In the genomic region with DNA sequence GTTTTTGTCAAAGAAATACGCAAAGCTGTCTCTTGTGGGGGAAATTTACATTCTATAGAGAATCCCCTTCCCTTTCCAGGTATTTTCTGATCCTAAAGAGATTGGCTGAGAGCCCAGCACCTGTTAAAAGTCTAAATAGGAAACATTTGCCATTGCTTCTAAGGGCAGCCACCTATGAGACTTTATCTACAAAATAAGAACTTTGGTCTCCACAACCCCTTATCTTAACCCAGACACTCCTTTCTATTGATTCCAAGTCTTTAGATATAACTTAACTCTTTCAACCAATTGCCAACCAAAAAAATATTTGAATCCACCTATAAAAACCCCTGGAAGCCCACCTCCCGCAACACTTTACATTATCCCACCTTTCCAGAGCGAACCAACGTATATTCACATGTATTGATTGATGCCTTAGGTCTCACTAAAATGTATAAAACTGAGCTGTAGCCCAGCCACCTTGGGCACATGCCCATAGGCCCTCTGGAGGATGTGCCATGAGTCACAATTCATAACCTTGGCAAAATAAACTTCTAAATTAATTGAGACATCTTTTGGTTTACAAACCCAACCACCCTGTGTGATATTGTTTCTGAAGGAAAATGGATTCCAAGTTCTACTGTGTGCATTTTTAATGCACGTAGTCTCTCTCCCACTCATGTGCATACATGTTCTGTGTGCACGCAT, we compare ENCODE assay signal across 23 cellular contexts.
A peak's percentile ranks its signal among the peaks of the same experiment; 100 is the strongest.
DNase-seq lines count a peak whose midpoint lies in the region; ATAC-seq, FAIRE-seq and TF ChIP-seq lines count a peak whose summit lies in the region.
"Had no signal": no experiment of that assay in that cellular context is flagged by ENCODE, and none has a peak within 500 bp of the region (broad histone marks: within the 10 kb centered on the region; RNA-seq: fewer than 3 reads in every experiment).

No MANE protein-coding gene starts in this region.

- ATAC-seq in GM21526 (IDR thresholded peaks at IDR 0.05; ENCODE audit: low FRiP score, unreplicated experiment) (no peak), HG03520 (IDR thresholded peaks at IDR 0.05; ENCODE audit: unreplicated experiment) (no peak), GM23338 (no peak)
- ATAC-seq: HCT116 had no signal

- H3K9ac ChIP-seq in GM23248, result no peak overlapping the region
- H3K9ac ChIP-seq: BLaER1, KMS-11 had no signal

- WGBS in GM23248 (ENCODE audit: low coverage in 1 of 2, low lambda C conversion rate in 2 of 2, missing lambda C conversion rate in 2 of 2), 2 experiments, result 74 to 76% methylated on average over 6 of the region's 6 CpGs
- WGBS in sigmoid colon, 2 donors, result 78 to 86% methylated on average over 6 of the region's 6 CpGs

- TF ChIP-seq POLR2A in sigmoid colon (IDR thresholded peaks at IDR 0.05), result no peak

- H3K4me2 ChIP-seq in GM23248 (ENCODE audit: unreplicated experiment) (no peak overlapping the region), GM23338 (no peak overlapping the region)
- H3K4me2 ChIP-seq: BLaER1, KMS-11 had no signal

- H3K36me3 ChIP-seq in GM23248 (ENCODE audit: low read depth) (no peaks in the 10 kb centered on the region), bronchial epithelial cell (ENCODE audit: control insufficient read depth, insufficient read depth, low read length) (no peaks in the 10 kb centered on the region), sigmoid colon (no peaks in the 10 kb centered on the region), GM23338 (ENCODE audit: insufficient read depth) (no peaks in the 10 kb centered on the region)
- H3K36me3 ChIP-seq: BLaER1 had no signal

- no peaks in the 10 kb centered on the region for H3K27me3 Mint-ChIP-seq in mesothelial cell of epicardium (ENCODE audit: low read depth)
- peaks cover 7% of the 10 kb centered on the region for H3K27me3 Mint-ChIP-seq in GM23338 (ENCODE audit: insufficient read depth, low read depth, poor library complexity)
- H3K27me3 Mint-ChIP-seq: CD4-positive, alpha-beta T cell had no signal

- peaks cover 46% of the 10 kb centered on the region for H3K4me1 ChIP-seq in GM23248 (ENCODE audit: insufficient read depth)
- peaks cover 0 to 53% (median 36%) of the 10 kb centered on the region in 4 donors for H3K4me1 ChIP-seq in sigmoid colon
- no peaks in the 10 kb centered on the region for H3K4me1 ChIP-seq in GM23338 (ENCODE audit: insufficient read depth)
- H3K4me1 ChIP-seq: BLaER1 had no signal

- in situ Hi-C loops in GM23248 (cut with MboI), result no loop called here

- H3K36me3 Mint-ChIP-seq in mesothelial cell of epicardium, result no peaks in the 10 kb centered on the region
- H3K36me3 Mint-ChIP-seq in GM23338 (ENCODE audit: low read depth), result no peaks in the 10 kb centered on the region

- no peak overlapping the region for H2AFZ ChIP-seq in GM23248
- H2AFZ ChIP-seq in GM23338, result no peak overlapping the region

- H3K27me3 ChIP-seq in GM23248 (replicated peaks; ENCODE audit: insufficient read depth) (no peaks in the 10 kb centered on the region), bronchial epithelial cell (ENCODE audit: control insufficient read depth, insufficient read depth, low read length) (no peaks in the 10 kb centered on the region), sigmoid colon (no peaks in the 10 kb centered on the region), GM23338 (ENCODE audit: insufficient read depth) (no peaks in the 10 kb centered on the region)

- H3K4me1 Mint-ChIP-seq in mesothelial cell of epicardium, result peaks cover 62% of the 10 kb centered on the region
- H3K4me1 Mint-ChIP-seq in GM23338, result peaks cover 6% of the 10 kb centered on the region

- H4K20me1 ChIP-seq in GM23248 (ENCODE audit: insufficient read depth), result no peaks in the 10 kb centered on the region
- no peaks in the 10 kb centered on the region; the same call in 1 of the 2 replicates for H4K20me1 ChIP-seq in GM23338 (replicated peaks; ENCODE audit: insufficient read depth)
- H4K20me1 ChIP-seq: BLaER1 had no signal

- intact Hi-C loops in sigmoid colon (cut with DNase I), result loop anchor here (10.0 kb wide), 2 partner anchors 209 to 231 kb away; a partner anchor contains a TSS

- peak; percentile 43 for DNase-seq in GM23248
- DNase-seq in bronchial epithelial cell (ENCODE audit: low read depth), result peak; percentile 22
- DNase-seq in mesothelial cell of epicardium (ENCODE audit: low spot score in 2 of 2, unreplicated experiment in 2 of 2), result no peak
- no peak for DNase-seq in sigmoid colon
- no peak for DNase-seq in NCI-H69 (lab: John Stamatoyannopoulos, UW)
- DNase-seq in GM23338 (ENCODE audit: low spot score), result no peak
- DNase-seq: ACHN; CD4-positive, alpha-beta T cell; COR-L47; DMS79 treated with DMSO at 0.1 percent for 48 hours; IMR-90; NCI-H1417; NCI-H187; NCI-H446; NCI-H526; Right ventricle myocardium superior had no signal

- H3K4me3 Mint-ChIP-seq in mesothelial cell of epicardium (no peak overlapping the region), GM23338 (no peak overlapping the region)
- H3K4me3 Mint-ChIP-seq: CD4-positive, alpha-beta T cell had no signal

- no peak for TF ChIP-seq EP300 in sigmoid colon (IDR thresholded peaks at IDR 0.05)

- H3K4me3 ChIP-seq in GM23248 (no peak overlapping the region), bronchial epithelial cell (ENCODE audit: low read depth, low read length) (no peak overlapping the region), sigmoid colon (no peak overlapping the region), GM23338 (no peak overlapping the region)
- H3K4me3 ChIP-seq: BLaER1 had no signal

- H3K27ac ChIP-seq in GM23248 (no peak overlapping the region), sigmoid colon (peak overlapping the region in 3 of 4 donors; percentile 48 to 65 (median 54)), GM23338 (ENCODE audit: low read depth) (no peak overlapping the region)
- H3K27ac ChIP-seq: BLaER1, KMS-11 had no signal

- peaks cover 34% of the 10 kb centered on the region for H3F3A ChIP-seq in GM23248 (ENCODE audit: insufficient read depth)
- no peaks in the 10 kb centered on the region for H3F3A ChIP-seq in GM23338 (replicated peaks; ENCODE audit: low read depth)

- FAIRE-seq in bronchial epithelial cell (lab: Jason Lieb, UNC), result no peak
- FAIRE-seq: GM12891, H1 had no signal

- no peaks in the 10 kb centered on the region for H3K9me2 ChIP-seq in GM23248 (ENCODE audit: insufficient read depth)
- 0 out of 2 replicates have a peak, but pooled peaks cover 7% of the 10 kb centered on the region for H3K9me2 ChIP-seq in GM23338 (ENCODE audit: insufficient read depth)

- H3K9me3 Mint-ChIP-seq in mesothelial cell of epicardium (peaks cover 7% of the 10 kb centered on the region), GM23338 (no peaks in the 10 kb centered on the region)
- H3K9me3 Mint-ChIP-seq: CD4-positive, alpha-beta T cell had no signal

- H3K27ac Mint-ChIP-seq in mesothelial cell of epicardium (peak overlapping the region; percentile 68), GM23338 (no peak overlapping the region)
- H3K27ac Mint-ChIP-seq: CD4-positive, alpha-beta T cell had no signal

- H3K9me3 ChIP-seq in GM23248 (ENCODE audit: low read depth) (no peaks in the 10 kb centered on the region), sigmoid colon (no peaks in the 10 kb centered on the region)
- H3K9me3 ChIP-seq: BLaER1 had no signal

- TF ChIP-seq CTCF in bronchial epithelial cell (IDR thresholded peaks at IDR 0.05; ENCODE audit: insufficient read depth, low read length, severe bottlenecking) (no peak), mesothelial cell of epicardium (IDR thresholded peaks at IDR 0.05; ENCODE audit: unreplicated experiment) (no peak), sigmoid colon (IDR thresholded peaks at IDR 0.05) (no peak), GM23338 (conservative IDR thresholded peaks at IDR 0.05; ENCODE audit: low read depth in 2 of 2) (no peak)

- no peaks in the 10 kb centered on the region for H3K79me2 ChIP-seq in GM23248 (ENCODE audit: insufficient read depth)
- H3K79me2 ChIP-seq in GM23338 (replicated peaks; ENCODE audit: insufficient read depth), result no peaks in the 10 kb centered on the region

TF ChIP-seq in GM23338, 12 proteins besides CTCF, POLR2A, EP300 and RAD21 (continues in another document):
- TF ChIP-seq, protein P1, sequence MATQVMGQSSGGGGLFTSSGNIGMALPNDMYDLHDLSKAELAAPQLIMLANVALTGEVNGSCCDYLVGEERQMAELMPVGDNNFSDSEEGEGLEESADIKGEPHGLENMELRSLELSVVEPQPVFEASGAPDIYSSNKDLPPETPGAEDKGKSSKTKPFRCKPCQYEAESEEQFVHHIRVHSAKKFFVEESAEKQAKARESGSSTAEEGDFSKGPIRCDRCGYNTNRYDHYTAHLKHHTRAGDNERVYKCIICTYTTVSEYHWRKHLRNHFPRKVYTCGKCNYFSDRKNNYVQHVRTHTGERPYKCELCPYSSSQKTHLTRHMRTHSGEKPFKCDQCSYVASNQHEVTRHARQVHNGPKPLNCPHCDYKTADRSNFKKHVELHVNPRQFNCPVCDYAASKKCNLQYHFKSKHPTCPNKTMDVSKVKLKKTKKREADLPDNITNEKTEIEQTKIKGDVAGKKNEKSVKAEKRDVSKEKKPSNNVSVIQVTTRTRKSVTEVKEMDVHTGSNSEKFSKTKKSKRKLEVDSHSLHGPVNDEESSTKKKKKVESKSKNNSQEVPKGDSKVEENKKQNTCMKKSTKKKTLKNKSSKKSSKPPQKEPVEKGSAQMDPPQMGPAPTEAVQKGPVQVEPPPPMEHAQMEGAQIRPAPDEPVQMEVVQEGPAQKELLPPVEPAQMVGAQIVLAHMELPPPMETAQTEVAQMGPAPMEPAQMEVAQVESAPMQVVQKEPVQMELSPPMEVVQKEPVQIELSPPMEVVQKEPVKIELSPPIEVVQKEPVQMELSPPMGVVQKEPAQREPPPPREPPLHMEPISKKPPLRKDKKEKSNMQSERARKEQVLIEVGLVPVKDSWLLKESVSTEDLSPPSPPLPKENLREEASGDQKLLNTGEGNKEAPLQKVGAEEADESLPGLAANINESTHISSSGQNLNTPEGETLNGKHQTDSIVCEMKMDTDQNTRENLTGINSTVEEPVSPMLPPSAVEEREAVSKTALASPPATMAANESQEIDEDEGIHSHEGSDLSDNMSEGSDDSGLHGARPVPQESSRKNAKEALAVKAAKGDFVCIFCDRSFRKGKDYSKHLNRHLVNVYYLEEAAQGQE (IDR thresholded peaks at IDR 0.05; ENCODE audit: unreplicated experiment), result no peak
- TF ChIP-seq NANOG (IDR thresholded peaks at IDR 0.05; ENCODE audit: borderline replicate concordance) (no peak), STAT1 (IDR thresholded peaks at IDR 0.05; ENCODE audit: unreplicated experiment) (no peak), EZH2phosphoT487 (IDR thresholded peaks at IDR 0.05; ENCODE audit: unreplicated experiment) (no peak), EZH2 (IDR thresholded peaks at IDR 0.05; ENCODE audit: low read depth, unreplicated experiment) (no peak), CREB1 (CRISPR knock-in tag; IDR thresholded peaks at IDR 0.05; ENCODE audit: low read depth) (no peak), ZNF331 (CRISPR knock-in tag; IDR thresholded peaks at IDR 0.05; ENCODE audit: low read depth) (no peak)

Comparison
In these comparisons a context has a peak if more than half of its experiments do, and no peak if none do; other contexts are left out.
1. DNase-seq: peak in GM23248 (single experiment) and bronchial epithelial cell (single experiment); none in mesothelial cell of epicardium (0 of 2), sigmoid colon (single experiment), NCI-H69 (single experiment) and GM23338 (single experiment).
2. H3K27ac ChIP-seq: peak in sigmoid colon (3 of 4); none in GM23248 (single experiment) and GM23338 (single experiment).